8 cellular contexts compared by ENCODE assay signal in genomic region chr16:50627419-50627818, GRCh38. TPM values are rescaled to one million over a fixed set of nuclear protein-coding genes. Genes with fewer than 3 reads are reported as not detected.
DNase-seq lines count a peak whose midpoint lies in the region; ATAC-seq and TF ChIP-seq lines count a peak whose summit lies in the region.
"Had no signal": no experiment of that assay in that cellular context is flagged by ENCODE, and none has a peak within 500 bp of the region (broad histone marks: within the 10 kb centered on the region; RNA-seq: fewer than 3 reads in every experiment).

No MANE protein-coding gene starts in this region.

- DNase-seq in H9 (peak; percentile 58), osteoblast (ENCODE audit: insufficient read length, low spot score, missing footprints) (no peak), DMS79 (lab: John Stamatoyannopoulos, UW) (no peak)
- peak; percentile 28 for DNase-seq in activated CD4-positive, alpha-beta T cell treated with anti-CD3 and anti-CD28 coated beads for 1 hour
- DNase-seq in effector memory CD4-positive, alpha-beta T cell: peak in 2 of 3 donors; percentile 5 to 16

- no peak overlapping the region for H4K8ac ChIP-seq in H9 (replicated peaks; ENCODE audit: insufficient read length, low read depth, low read length)

- H2BK20ac ChIP-seq in H9 (ENCODE audit: low read depth, low read length, poor library complexity, severe bottlenecking): no peak overlapping the region

- H3K9me3 ChIP-seq in H9 (ENCODE audit: control insufficient read depth, low read depth, low read length) (no peaks in the 10 kb centered on the region), osteoblast (ENCODE audit: low read depth, low read length) (no peaks in the 10 kb centered on the region)
- no peaks in the 10 kb centered on the region for H3K9me3 ChIP-seq in effector memory CD4-positive, alpha-beta T cell (ENCODE audit: control insufficient read depth, low read length)

- H3K9ac ChIP-seq in H9 (ENCODE audit: extremely low read depth, insufficient read length, low read length): no peak overlapping the region

- no peaks in the 10 kb centered on the region for H3K79me2 ChIP-seq in H9 (ENCODE audit: insufficient read depth, low read length)
- H3K79me2 ChIP-seq in osteoblast (ENCODE audit: insufficient read depth, low read length): no peaks in the 10 kb centered on the region

- H3K18ac ChIP-seq in H9 (ENCODE audit: insufficient read length, low read depth, low read length): no peak overlapping the region

- H3K4me2 ChIP-seq in H9 (ENCODE audit: insufficient read depth, insufficient read length, low read length) (no peak overlapping the region), osteoblast (ENCODE audit: insufficient read depth, low read length) (no peak overlapping the region)

- H3K36me3 ChIP-seq in effector memory CD4-positive, alpha-beta T cell (ENCODE audit: control insufficient read depth, insufficient read depth, low read length): no peaks in the 10 kb centered on the region
- no peaks in the 10 kb centered on the region for H3K36me3 ChIP-seq in osteoblast (ENCODE audit: insufficient read depth, low read length)

- H3K23me2 ChIP-seq in H9 (ENCODE audit: insufficient read length, low read depth, low read length, poor library complexity, severe bottlenecking): no peaks in the 10 kb centered on the region

- H3K23ac ChIP-seq in H9 (ENCODE audit: insufficient read length, low read depth, low read length): no peak overlapping the region

- H2AFZ ChIP-seq in H9 (ENCODE audit: low read length): no peak overlapping the region
- no peak overlapping the region for H2AFZ ChIP-seq in osteoblast (ENCODE audit: low read length)

- no peak overlapping the region for H2BK5ac ChIP-seq in H9 (ENCODE audit: insufficient read length, low read length)

- no peak overlapping the region for H2BK15ac ChIP-seq in H9 (ENCODE audit: low read depth, low read length)

- H3K27ac ChIP-seq in H9 (ENCODE audit: insufficient read length, low read depth, low read length): no peak overlapping the region
- H3K27ac ChIP-seq in effector memory CD4-positive, alpha-beta T cell (ENCODE audit: insufficient read depth, low read length, poor library complexity, severe bottlenecking): no peak overlapping the region
- H3K27ac ChIP-seq in osteoblast (ENCODE audit: low read depth, low read length): no peak overlapping the region
- H3K27ac ChIP-seq: SK-N-MC had no signal

- H4K91ac ChIP-seq in H9 (ENCODE audit: insufficient read length, low read depth, low read length): no peak overlapping the region

- no peaks in the 10 kb centered on the region for H3K9me3 Mint-ChIP-seq in H9

- H2BK12ac ChIP-seq in H9 (ENCODE audit: insufficient read length, low read depth, low read length): no peak overlapping the region

- no peak overlapping the region for H3K4me3 Mint-ChIP-seq in H9

- no peak overlapping the region for H2AK5ac ChIP-seq in H9 (ENCODE audit: insufficient read length, low read length)

- H3K56ac ChIP-seq in H9 (ENCODE audit: insufficient read length, low read depth, low read length): no peak overlapping the region

- H3K4me3 ChIP-seq in effector memory CD4-positive, alpha-beta T cell (ENCODE audit: insufficient read depth, low read depth, low read length, poor library complexity, severe bottlenecking): peak overlapping the region; percentile 12
- H3K4me3 ChIP-seq in osteoblast (ENCODE audit: insufficient read depth, low read length): no peak overlapping the region
- H3K4me3 ChIP-seq: SK-N-MC had no signal

- peak overlapping the region in 1 of 3 experiments; percentile 25; a peak in 1 of 7 replicates for H3K27ac Mint-ChIP-seq in H9

- TF ChIP-seq CTCF in H9 (conservative IDR thresholded peaks at IDR 0.05): peak; percentile 46
- TF ChIP-seq CTCF in osteoblast (IDR thresholded peaks at IDR 0.05; ENCODE audit: extremely low read depth, low read depth, low read length): peak; percentile 13

- WGBS in H9 (ENCODE audit: extremely low coverage, insufficient read length, low lambda C conversion rate): no CpG with 5 or more reads among the region's 10 CpGs

- H3K27me3 ChIP-seq in H9 (ENCODE audit: insufficient read depth, low read length) (no peaks in the 10 kb centered on the region), osteoblast (ENCODE audit: insufficient read depth, low read length) (no peaks in the 10 kb centered on the region)
- no peaks in the 10 kb centered on the region for H3K27me3 ChIP-seq in effector memory CD4-positive, alpha-beta T cell (replicated peaks; ENCODE audit: control insufficient read depth, insufficient read depth, low read length, poor library complexity, severe bottlenecking)

- H3K4me1 ChIP-seq in H9 (ENCODE audit: insufficient read depth, low read length) (no peaks in the 10 kb centered on the region), osteoblast (ENCODE audit: insufficient read depth, low read length) (no peaks in the 10 kb centered on the region)
- H3K4me1 ChIP-seq in effector memory CD4-positive, alpha-beta T cell (ENCODE audit: control insufficient read depth, insufficient read depth, low read length, poor library complexity, severe bottlenecking): peaks cover 15% of the 10 kb centered on the region

- H3K14ac ChIP-seq in H9 (ENCODE audit: insufficient read depth, low read length): no peak overlapping the region; the same call in 1 of the 2 replicates

- ATAC-seq in GM18520 (IDR thresholded peaks at IDR 0.05; ENCODE audit: unreplicated experiment) (no peak), GM18511 (IDR thresholded peaks at IDR 0.05; ENCODE audit: unreplicated experiment) (no peak)

- no peak overlapping the region for H4K5ac ChIP-seq in H9 (ENCODE audit: insufficient read length, low read depth, low read length)

- H3K27me3 Mint-ChIP-seq in H9 (ENCODE audit: low read depth): no peaks in the 10 kb centered on the region; the same call in 1 of the 2 replicates

- no peaks in the 10 kb centered on the region for H3K36me3 Mint-ChIP-seq in H9 (ENCODE audit: insufficient read depth in 1 of 3, low read depth in 3 of 3)

- no peak overlapping the region for H2BK120ac ChIP-seq in H9 (ENCODE audit: low read depth, low read length, poor library complexity, severe bottlenecking)

- H3K4ac ChIP-seq in H9 (ENCODE audit: low read depth, low read length): no peak overlapping the region

- H3K4me1 Mint-ChIP-seq in H9: peaks cover 0 to 4% of the 10 kb centered on the region in 2 experiments; a peak in 1 of 4 replicates

- no peaks in the 10 kb centered on the region for H3K79me1 ChIP-seq in H9 (ENCODE audit: insufficient read depth, low read depth, low read length, poor library complexity, severe bottlenecking)

- no peak overlapping the region for H3T11ph ChIP-seq in H9 (ENCODE audit: low read length)

- H4K20me1 ChIP-seq in H9 (ENCODE audit: control insufficient read depth, insufficient read depth, insufficient read length) (no peaks in the 10 kb centered on the region), osteoblast (ENCODE audit: insufficient read depth, low read length) (no peaks in the 10 kb centered on the region)

RNA-seq across cellular contexts. Expression of gene SNX20, which starts 53.7 kb away (rescaled TPM):
- total RNA-seq in H9 (2021): not detected in 2 replicates
- total RNA-seq in osteoblast: not detected in 2 replicates

Comparison
In these comparisons a context has a peak if more than half of its experiments do, and no peak if none do; other contexts are left out.
1. DNase-seq: peak in H9 (single experiment), activated CD4-positive, alpha-beta T cell treated with anti-CD3 and anti-CD28 coated beads for 1 hour (single experiment) and effector memory CD4-positive, alpha-beta T cell (2 of 3); none in osteoblast (single experiment) and DMS79 (single experiment).